In the genomic region with DNA sequence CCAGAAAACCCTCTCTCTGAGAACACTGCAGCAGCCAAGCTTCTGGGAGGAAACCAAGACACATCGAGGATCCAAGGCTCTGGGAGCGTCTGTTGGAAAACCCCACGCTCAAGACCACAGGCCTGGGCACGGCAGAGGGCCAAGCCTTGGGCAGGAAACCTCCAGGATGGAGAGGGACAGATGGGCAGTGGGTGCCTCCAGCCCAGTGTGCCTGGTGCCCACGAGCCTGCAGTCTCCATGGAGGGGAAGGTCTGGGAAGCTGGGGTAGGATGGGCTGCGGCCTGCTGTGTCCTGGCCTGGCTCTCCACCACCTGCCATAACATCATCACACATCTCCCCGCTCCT, we compare ENCODE assay signal across 9 cellular contexts.
DNase-seq lines count a peak whose midpoint lies in the region; ATAC-seq and TF ChIP-seq lines count a peak whose summit lies in the region.
"Had no signal": no experiment of that assay in that cellular context is flagged by ENCODE, and none has a peak within 500 bp of the region (broad histone marks: within the 10 kb centered on the region; RNA-seq: fewer than 3 reads in every experiment).

No MANE protein-coding gene starts in this region.

- ATAC-seq in mucosa of descending colon: peak; percentile 1
- no peak for ATAC-seq in HG03097 (IDR thresholded peaks at IDR 0.05; ENCODE audit: low FRiP score, unreplicated experiment)

- H3K27me3 Mint-ChIP-seq in activated naive CD4-positive, alpha-beta T cell treated with anti-CD3 and anti-CD28 coated beads, Interleukin-2, amount 10 ng/mL, durations not matched to agents 7 days and 5 days: no peaks in the 10 kb centered on the region

- H3K4me1 ChIP-seq in mucosa of descending colon (ENCODE audit: low read depth): peaks cover 34% of the 10 kb centered on the region
- peaks cover 77 to 92% of the 10 kb centered on the region in 2 donors for H3K4me1 ChIP-seq in thyroid gland

- H3K9me3 Mint-ChIP-seq in activated naive CD4-positive, alpha-beta T cell treated with anti-CD3 and anti-CD28 coated beads, Interleukin-2, amount 10 ng/mL, durations not matched to agents 7 days and 5 days: no peaks in the 10 kb centered on the region

- H3K36me3 ChIP-seq in mucosa of descending colon (ENCODE audit: low read depth) (no peaks in the 10 kb centered on the region), thyroid gland (no peaks in the 10 kb centered on the region)

- CTCF ChIA-PET in activated naive CD4-positive, alpha-beta T cell treated with anti-CD3 and anti-CD28 coated beads, Interleukin-2, amount 10 ng/mL, durations not matched to agents 7 days and 5 days (lab: Charles Lee): interaction anchor here (0.9 to 4.1 kb wide), 11 partner anchors 11 to 101 kb away, joined by 3 to 31 read pairs (median 6); no protein-coding TSS in a partner anchor

- H3K9me3 ChIP-seq in mucosa of descending colon (no peaks in the 10 kb centered on the region), thyroid gland (no peaks in the 10 kb centered on the region)

- H3K4me3 ChIP-seq in mucosa of descending colon (no peak overlapping the region), thyroid gland (replicated peaks in 1 of 3) (no peak overlapping the region)
- H3K4me3 ChIP-seq: PC-9 had no signal

- WGBS in thyroid gland, 2 donors: 77 to 80% methylated on average over 4 to 6 of the region's 7 CpGs

- TF ChIP-seq CTCF in mucosa of descending colon (IDR thresholded peaks at IDR 0.05) (no peak), thyroid gland (IDR thresholded peaks at IDR 0.05) (no peak)

- DNase-seq in activated naive CD4-positive, alpha-beta T cell treated with anti-CD3 and anti-CD28 coated beads, Interleukin-2, amount 10 ng/mL, durations not matched to agents 7 days and 5 days: no peak
- DNase-seq in activated naive CD4-positive, alpha-beta T cell treated with anti-CD3 and anti-CD28 coated beads, Interleukin-2, amount 50 U/mL, for 16 hours: no peak
- DNase-seq in mucosa of descending colon: peak in 1 of 3 donors; percentile 64
- no peak for DNase-seq in thyroid gland
- DNase-seq in HuH-7.5 (ENCODE audit: low spot score): no peak
- DNase-seq in kidney tubule cell (ENCODE audit: low spot score): no peak

- H3K27ac Mint-ChIP-seq in activated naive CD4-positive, alpha-beta T cell treated with anti-CD3 and anti-CD28 coated beads, Interleukin-2, amount 10 ng/mL, durations not matched to agents 7 days and 5 days: peak overlapping the region; percentile 99

- peak overlapping the region; percentile 70 for H3K4me3 Mint-ChIP-seq in activated naive CD4-positive, alpha-beta T cell treated with anti-CD3 and anti-CD28 coated beads, Interleukin-2, amount 10 ng/mL, durations not matched to agents 7 days and 5 days

- peak overlapping the region; percentile 97 for H3K27ac ChIP-seq in angular gyrus (ENCODE audit: low read depth, low read length)
- peak overlapping the region; percentile 56 to 92 (median 86) for H3K27ac ChIP-seq in thyroid gland
- H3K27ac ChIP-seq: PC-9 had no signal

- TF ChIP-seq POLR2A in thyroid gland (IDR thresholded peaks at IDR 0.05): no peak

- peaks cover 89% of the 10 kb centered on the region for H3K4me1 Mint-ChIP-seq in activated naive CD4-positive, alpha-beta T cell treated with anti-CD3 and anti-CD28 coated beads, Interleukin-2, amount 10 ng/mL, durations not matched to agents 7 days and 5 days

- H3K36me3 Mint-ChIP-seq in activated naive CD4-positive, alpha-beta T cell treated with anti-CD3 and anti-CD28 coated beads, Interleukin-2, amount 10 ng/mL, durations not matched to agents 7 days and 5 days: peaks cover 20% of the 10 kb centered on the region

- no peaks in the 10 kb centered on the region for H3K27me3 ChIP-seq in thyroid gland

- intact Hi-C loops in mucosa of descending colon (cut with DNase I, micrococcal nuclease) (loop anchor here (10.0 kb wide), 1 partner anchor 97 kb away; the partner anchor contains the start of gene FAM53B (in 2 of the 2)), thyroid gland (cut with DNase I) (no loop called here)
